31 cellular contexts compared by ENCODE assay signal in the genomic region with DNA sequence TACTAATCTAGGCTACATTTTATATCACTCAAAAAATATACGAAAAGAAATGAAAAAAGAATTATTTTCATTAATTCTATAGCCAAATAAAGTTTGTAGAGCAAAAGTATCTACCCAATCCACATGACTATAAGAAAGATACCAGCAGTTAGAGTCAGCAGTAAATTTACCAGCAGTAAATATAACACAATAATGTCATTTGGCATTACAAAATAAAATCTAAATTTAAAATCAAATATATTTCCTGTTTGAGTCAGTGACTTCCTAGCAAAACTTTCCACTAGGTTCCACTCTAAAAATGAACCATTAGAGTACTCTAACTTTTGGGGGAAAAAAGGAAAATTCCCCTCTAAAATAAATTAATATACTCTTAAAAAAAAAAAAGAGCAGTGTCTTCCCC.
DNase-seq lines count a peak whose midpoint lies in the region; ATAC-seq and TF ChIP-seq lines count a peak whose summit lies in the region.
"Had no signal": no experiment of that assay in that cellular context is flagged by ENCODE, and none has a peak within 500 bp of the region (broad histone marks: within the 10 kb centered on the region; RNA-seq: fewer than 3 reads in every experiment).

No MANE protein-coding gene starts in this region.

- H3K79me2 ChIP-seq in parathyroid adenoma = no peaks in the 10 kb centered on the region

- no peaks in the 10 kb centered on the region for H3K27me3 Mint-ChIP-seq in osteocyte (ENCODE audit: unreplicated experiment)
- H3K27me3 Mint-ChIP-seq: activated CD8-positive, alpha-beta memory T cell treated with anti-CD3 and anti-CD28 coated beads, Interleukin-2, amount 10 ng/mL, durations not matched to agents 7 days and 5 days; activated naive CD8-positive, alpha-beta T cell treated with anti-CD3 and anti-CD28 coated beads, Interleukin-2, amount 50 U/mL, for 24 hours; CD8-positive, alpha-beta memory T cell; naive B cell; T-helper 17 cell had no signal

- H2AFZ ChIP-seq in parathyroid adenoma = no peak overlapping the region

- peak overlapping the region; percentile 36 to 51 for H3K27ac ChIP-seq in right atrium auricular region
- H3K27ac ChIP-seq in dorsolateral prefrontal cortex = peak overlapping the region in 40 of 59 donors; percentile 0 to 68 (median 37)
- H3K27ac ChIP-seq in parathyroid adenoma = no peak overlapping the region
- H3K27ac ChIP-seq in prostate gland = no peak overlapping the region
- H3K27ac ChIP-seq: A549, neutrophil had no signal

- H3K9ac ChIP-seq in parathyroid adenoma = no peak overlapping the region
- H3K9ac ChIP-seq: SK-N-SH had no signal

- no peak for TF ChIP-seq POLR2A in prostate gland (IDR thresholded peaks at IDR 0.05)

- no peak overlapping the region for H3K4me3 Mint-ChIP-seq in osteocyte (ENCODE audit: unreplicated experiment)
- H3K4me3 Mint-ChIP-seq: activated CD8-positive, alpha-beta memory T cell treated with anti-CD3 and anti-CD28 coated beads, Interleukin-2, amount 10 ng/mL, durations not matched to agents 7 days and 5 days; activated naive CD8-positive, alpha-beta T cell treated with anti-CD3 and anti-CD28 coated beads, Interleukin-2, amount 50 U/mL, for 24 hours; CD8-positive, alpha-beta memory T cell; mesothelial cell of epicardium; stimulated activated effector memory CD8-positive, alpha-beta T cell treated with anti-CD3 and anti-CD28 coated beads, Interleukin-12 subunit alpha, Interleukin-12 subunit beta, amount 100 ng/mL, for 72 hours; T-helper 17 cell had no signal

- no peaks in the 10 kb centered on the region for H3K9me3 Mint-ChIP-seq in osteocyte (ENCODE audit: unreplicated experiment)
- H3K9me3 Mint-ChIP-seq: activated naive CD8-positive, alpha-beta T cell treated with anti-CD3 and anti-CD28 coated beads, Interleukin-2, amount 50 U/mL, for 24 hours; CD8-positive, alpha-beta memory T cell; mesothelial cell of epicardium; stimulated activated effector memory CD8-positive, alpha-beta T cell treated with anti-CD3 and anti-CD28 coated beads, Interleukin-12 subunit alpha, Interleukin-12 subunit beta, amount 100 ng/mL, for 72 hours had no signal

- no peak for DNase-seq in right atrium auricular region (ENCODE audit: low spot score)
- DNase-seq in Right ventricle myocardium inferior (ENCODE audit: missing footprints) = no peak
- DNase-seq in dorsolateral prefrontal cortex = no peak
- no peak for DNase-seq in prostate gland (ENCODE audit: low spot score)
- DNase-seq in osteocyte (ENCODE audit: extremely low spot score, unreplicated experiment) = no peak
- DNase-seq in DMS79 treated with DMSO at 0.1 percent for 48 hours (lab: John Stamatoyannopoulos, UW) = no peak
- DNase-seq in mesenteric fat pad (ENCODE audit: low spot score) = no peak
- DNase-seq: activated CD4-positive, alpha-beta T cell treated with anti-CD3 and anti-CD28 coated beads, Interleukin-2, amount 50 U/mL, for 4 hours; activated CD8-positive, alpha-beta memory T cell treated with anti-CD3 and anti-CD28 coated beads, Interleukin-2, amount 10 ng/mL, durations not matched to agents 7 days and 5 days; activated naive CD8-positive, alpha-beta T cell treated with anti-CD3 and anti-CD28 coated beads, Interleukin-2, amount 50 U/mL, for 24 hours; activated T-cell treated with anti-CD3 and anti-CD28 coated beads, Interleukin-2, amount 50 U/mL, for 48 hours; CD8-positive, alpha-beta memory T cell; central memory CD4-positive, alpha-beta T cell; naive B cell; NCI-H1105; NCI-H187; NCI-H2171; NCI-H510A; PC-3; SK-N-SH; stimulated activated CD4-positive, alpha-beta T cell treated with anti-CD3 and anti-CD28 coated beads, Interleukin-15, amount 100 ng/mL, for 24 hours; T-helper 17 cell; upper lobe of left lung had no signal

- H3K4me3 ChIP-seq in right atrium auricular region (no peak overlapping the region), dorsolateral prefrontal cortex (no peak overlapping the region), parathyroid adenoma (ENCODE audit: low read depth, low read length) (no peak overlapping the region), prostate gland (no peak overlapping the region)
- H3K4me3 ChIP-seq: A549, GM12878, K562, upper lobe of left lung had no signal

- peaks cover 1% of the 10 kb centered on the region for H3K36me3 Mint-ChIP-seq in osteocyte (ENCODE audit: unreplicated experiment)
- H3K36me3 Mint-ChIP-seq: naive B cell; stimulated activated effector memory CD8-positive, alpha-beta T cell treated with anti-CD3 and anti-CD28 coated beads, Interleukin-12 subunit alpha, Interleukin-12 subunit beta, amount 100 ng/mL, for 72 hours had no signal

- no peaks in the 10 kb centered on the region for H3K9me3 ChIP-seq in right atrium auricular region
- no peaks in the 10 kb centered on the region for H3K9me3 ChIP-seq in parathyroid adenoma (ENCODE audit: control insufficient read depth, low read length)
- H3K9me3 ChIP-seq in prostate gland = no peaks in the 10 kb centered on the region
- H3K9me3 ChIP-seq: A549, neutrophil, SK-N-SH, upper lobe of left lung had no signal

- peak overlapping the region; percentile 6 for H3K4me2 ChIP-seq in parathyroid adenoma (ENCODE audit: low read length)
- H3K4me2 ChIP-seq: A549, SK-N-SH had no signal

- 73% methylated on average over 1 of the region's 1 CpG for WGBS in prostate gland

- no peak for ATAC-seq in Right ventricle myocardium inferior
- ATAC-seq: A549; activated CD4-positive, CD25-positive, alpha-beta regulatory T cell treated with anti-CD3 and anti-CD28 coated beads, Interleukin-2, amount 50 U/mL, for 24 hours; activated CD8-positive, alpha-beta memory T cell treated with anti-CD3 and anti-CD28 coated beads, Interleukin-2, amount 10 ng/mL, durations not matched to agents 7 days and 5 days; activated naive CD8-positive, alpha-beta T cell treated with anti-CD3 and anti-CD28 coated beads, Interleukin-2, amount 50 U/mL, for 24 hours; GM12878; K562; PC-3; stimulated activated effector memory CD8-positive, alpha-beta T cell treated with anti-CD3 and anti-CD28 coated beads, Interleukin-12 subunit alpha, Interleukin-12 subunit beta, amount 100 ng/mL, for 72 hours; T-helper 17 cell had no signal

- no peaks in the 10 kb centered on the region for H3K27me3 ChIP-seq in right atrium auricular region
- H3K27me3 ChIP-seq in dorsolateral prefrontal cortex = no peaks in the 10 kb centered on the region
- H3K27me3 ChIP-seq in parathyroid adenoma (ENCODE audit: control insufficient read depth, insufficient read depth, low read length) = no peaks in the 10 kb centered on the region
- H3K27me3 ChIP-seq in prostate gland (replicated peaks; ENCODE audit: insufficient read depth) = no peaks in the 10 kb centered on the region
- H3K27me3 ChIP-seq: neutrophil, upper lobe of left lung had no signal

- TF ChIP-seq CTCF in right atrium auricular region (IDR thresholded peaks at IDR 0.05) (no peak), dorsolateral prefrontal cortex (IDR thresholded peaks at IDR 0.05 in 54 of 56, conservative IDR thresholded peaks at IDR 0.05 in 2 of 56; ENCODE audit: low read depth in 1 of 56, partially characterized antibody in 56 of 56) (no peak), parathyroid adenoma (IDR thresholded peaks at IDR 0.05) (no peak), prostate gland (IDR thresholded peaks at IDR 0.05) (no peak), osteocyte (IDR thresholded peaks at IDR 0.05) (no peak)

- peaks cover 15% of the 10 kb centered on the region for H3K4me1 Mint-ChIP-seq in osteocyte (ENCODE audit: unreplicated experiment)
- H3K4me1 Mint-ChIP-seq: activated CD8-positive, alpha-beta memory T cell treated with anti-CD3 and anti-CD28 coated beads, Interleukin-2, amount 10 ng/mL, durations not matched to agents 7 days and 5 days; stimulated activated effector memory CD8-positive, alpha-beta T cell treated with anti-CD3 and anti-CD28 coated beads, Interleukin-12 subunit alpha, Interleukin-12 subunit beta, amount 100 ng/mL, for 72 hours had no signal

- H3K4me1 ChIP-seq in right atrium auricular region (peaks cover 0 to 39% of the 10 kb centered on the region in 2 donors), parathyroid adenoma (peaks cover 5% of the 10 kb centered on the region), prostate gland (replicated peaks) (no peaks in the 10 kb centered on the region)

- H3K36me3 ChIP-seq in right atrium auricular region (no peaks in the 10 kb centered on the region), parathyroid adenoma (ENCODE audit: control insufficient read depth, insufficient read depth, low read length) (no peaks in the 10 kb centered on the region), prostate gland (no peaks in the 10 kb centered on the region)
- H3K36me3 ChIP-seq: upper lobe of left lung had no signal

- intact Hi-C loops in Right ventricle myocardium inferior (cut with DNase I) = no loop called here
- intact Hi-C loops in dorsolateral prefrontal cortex (cut with DNase I) = loop anchor here in 1 of 2 donors (5.0 kb wide), 1 partner anchor 91 kb away; no protein-coding TSS in a partner anchor
- intact Hi-C loops in prostate gland (cut with DNase I) = loop anchor here (5.0 kb wide), 1 partner anchor 34 kb away; no protein-coding TSS in a partner anchor

- no peak overlapping the region for H3K27ac Mint-ChIP-seq in osteocyte (ENCODE audit: unreplicated experiment)
- H3K27ac Mint-ChIP-seq: activated CD8-positive, alpha-beta memory T cell treated with anti-CD3 and anti-CD28 coated beads, Interleukin-2, amount 10 ng/mL, durations not matched to agents 7 days and 5 days; activated naive CD8-positive, alpha-beta T cell treated with anti-CD3 and anti-CD28 coated beads, Interleukin-2, amount 50 U/mL, for 24 hours; mesothelial cell of epicardium; T-helper 17 cell had no signal

Comparison
In these comparisons a context has a peak if more than half of its experiments do, and no peak if none do; other contexts are left out.
1. H3K27ac ChIP-seq: peak in right atrium auricular region (2 of 2) and dorsolateral prefrontal cortex (40 of 59); none in parathyroid adenoma (single experiment) and prostate gland (0 of 2).